In genomic region chr14:104691546-104692260, GRCh38 we compare ENCODE assay signal across 10 cellular contexts. TPM values are rescaled to one million over a fixed set of nuclear protein-coding genes. Genes with fewer than 3 reads are reported as not detected.
DNase-seq lines count a peak whose midpoint lies in the region; ATAC-seq, FAIRE-seq and TF ChIP-seq lines count a peak whose summit lies in the region.
"Had no signal": no experiment of that assay in that cellular context is flagged by ENCODE, and none has a peak within 500 bp of the region (broad histone marks: within the 10 kb centered on the region; RNA-seq: fewer than 3 reads in every experiment).

No MANE protein-coding gene starts in this region.

- no peak overlapping the region for H4K91ac ChIP-seq in H1 (replicated peaks; ENCODE audit: insufficient read length, low read length)

- H2AK5ac ChIP-seq in H1 (ENCODE audit: low read depth, low read length), result no peak overlapping the region

- 0 out of 2 replicates have a peak overlapping the region, but pooled peaks have one; percentile 29 for H2BK15ac ChIP-seq in H1 (ENCODE audit: low read length)

- no peak overlapping the region for H3K56ac ChIP-seq in H1 (replicated peaks; ENCODE audit: insufficient read length, low read depth, low read length)

- H3K14ac ChIP-seq in H1 (ENCODE audit: insufficient read length), result no peak overlapping the region

- no peak for TF ChIP-seq CTCF in DND-41 (IDR thresholded peaks at IDR 0.05; ENCODE audit: borderline replicate concordance, extremely low read depth, low read length, poor library complexity, severe bottlenecking)
- TF ChIP-seq CTCF in RWPE2 (IDR thresholded peaks at IDR 0.05; ENCODE audit: poor library complexity, severe bottlenecking), result no peak
- no peak for TF ChIP-seq CTCF in H1 (IDR thresholded peaks at IDR 0.05; ENCODE audit: control extremely low read depth in 1 of 3, insufficient read depth in 1 of 3, low read depth in 1 of 3, low read length in 3 of 3)
- TF ChIP-seq CTCF in gastrocnemius medialis (IDR thresholded peaks at IDR 0.05 in 4 of 5, conservative IDR thresholded peaks at IDR 0.05 in 1 of 5), result no peak

- H3K36me3 ChIP-seq in DND-41 (ENCODE audit: insufficient read depth, low read length), result peaks cover 34% of the 10 kb centered on the region
- H3K36me3 ChIP-seq in RWPE2 (ENCODE audit: low read depth), result peaks cover 51% of the 10 kb centered on the region
- peaks cover 0 to 4% (median 0%) of the 10 kb centered on the region in 4 experiments; a peak in 1 of 8 replicates for H3K36me3 ChIP-seq in H1 (ENCODE audit: control insufficient read depth in 2 of 4, insufficient read depth in 4 of 4, low read length in 3 of 4)
- no peaks in the 10 kb centered on the region for H3K36me3 ChIP-seq in gastrocnemius medialis

- H2BK5ac ChIP-seq in H1 (ENCODE audit: low read depth, low read length), result no peak overlapping the region; the same call in 1 of the 2 replicates

- H3K18ac ChIP-seq in H1 (ENCODE audit: extremely low read depth, low read length), result no peak overlapping the region

- no peak for TF ChIP-seq EP300 in H1 (IDR thresholded peaks at IDR 0.05; ENCODE audit: borderline replicate concordance in 1 of 2, low read depth in 2 of 2, low read length in 2 of 2)

- WGBS in H1 (ENCODE audit: extremely low coverage in 1 of 2, insufficient coverage in 1 of 2, insufficient read length in 1 of 2, insufficient replicate concordance in 2 of 2, low coverage in 1 of 2, low lambda C conversion rate in 2 of 2, missing lambda C conversion rate in 1 of 2), 2 experiments, result 91% methylated on average over 15 of the region's 19 CpGs; no CpG with 5 or more reads in 1 of the 2 experiments

- TF ChIP-seq POLR2A in H1 (IDR thresholded peaks at IDR 0.05; ENCODE audit: control extremely low read depth in 1 of 2, low read depth in 2 of 2, low read length in 2 of 2) (no peak), gastrocnemius medialis (IDR thresholded peaks at IDR 0.05) (no peak)

- H3K27me3 ChIP-seq in DND-41 (ENCODE audit: insufficient read depth, low read length, poor library complexity) (no peaks in the 10 kb centered on the region), RWPE2 (ENCODE audit: insufficient read depth, poor library complexity, severe bottlenecking) (no peaks in the 10 kb centered on the region), H1 (replicated peaks in 1 of 4; ENCODE audit: control insufficient read depth in 3 of 4, extremely low read depth in 1 of 4, insufficient read depth in 3 of 4, low read length in 3 of 4) (no peaks in the 10 kb centered on the region; a peak in 1 of 7 replicates), gastrocnemius medialis (no peaks in the 10 kb centered on the region)

- H3K4me1 ChIP-seq in DND-41 (ENCODE audit: insufficient read depth, low read length) (peaks cover 59% of the 10 kb centered on the region), RWPE2 (ENCODE audit: insufficient read depth, poor library complexity, severe bottlenecking) (peaks cover 49% of the 10 kb centered on the region), H1 (replicated peaks in 1 of 4; ENCODE audit: control insufficient read depth in 3 of 4, insufficient read depth in 4 of 4, low read length in 3 of 4) (peaks cover 0 to 47% (median 36%) of the 10 kb centered on the region in 4 experiments; a peak in 6 of 7 replicates), gastrocnemius medialis (peaks cover 29 to 41% of the 10 kb centered on the region in 2 donors)

- H4K20me1 ChIP-seq in DND-41 (ENCODE audit: insufficient read depth, low read length) (peaks cover 59% of the 10 kb centered on the region), H1 (replicated peaks in 1 of 2; ENCODE audit: control insufficient read depth in 1 of 2, insufficient read depth in 2 of 2, low read length in 2 of 2) (peaks cover 3 to 40% of the 10 kb centered on the region in 2 experiments)

- H3K23ac ChIP-seq in H1 (ENCODE audit: insufficient read length), result no peak overlapping the region

- H3K27ac ChIP-seq in DND-41 (ENCODE audit: low read length) (no peak overlapping the region), RWPE2 (ENCODE audit: poor library complexity, severe bottlenecking) (peak overlapping the region; percentile 65), H1 (ENCODE audit: low read depth, low read length) (no peak overlapping the region), gastrocnemius medialis (peak overlapping the region in 3 of 4 donors; percentile 3 to 34 (median 24))

- H3K4me3 ChIP-seq in DND-41 (ENCODE audit: low read depth in 1 of 2, low read length in 2 of 2) (peak overlapping the region in 1 of 2 experiments; percentile 95; a peak in 2 of 4 replicates), RWPE2 (ENCODE audit: severe bottlenecking) (no peak overlapping the region), H1 (ENCODE audit: extremely low read depth in 1 of 4, insufficient read depth in 2 of 4, low read depth in 3 of 4, low read length in 4 of 4) (no peak overlapping the region), gastrocnemius medialis (no peak overlapping the region)

- H2BK12ac ChIP-seq in H1 (ENCODE audit: low read depth, low read length), result no peak overlapping the region

- H2BK120ac ChIP-seq in H1 (replicated peaks; ENCODE audit: low read depth, low read length), result no peak overlapping the region

- no peak for FAIRE-seq in H1 (lab: Jason Lieb, UNC)

- TF ChIP-seq RAD21 in H1 (IDR thresholded peaks at IDR 0.05 in 1 of 2, conservative IDR thresholded peaks at IDR 0.05 in 1 of 2; ENCODE audit: low read depth in 2 of 2, low read length in 2 of 2), result no peak

- H2AFZ ChIP-seq in DND-41 (ENCODE audit: low read depth, low read length) (no peak overlapping the region), H1 (ENCODE audit: low read length) (no peak overlapping the region)

- H2BK20ac ChIP-seq in H1 (ENCODE audit: low read length), result no peak overlapping the region

- peaks cover 19% of the 10 kb centered on the region for H3K79me1 ChIP-seq in H1 (ENCODE audit: low read depth, low read length)

- H3K9me3 ChIP-seq in DND-41 (ENCODE audit: insufficient read depth, low read length, severe bottlenecking) (no peaks in the 10 kb centered on the region), RWPE2 (ENCODE audit: severe bottlenecking) (no peaks in the 10 kb centered on the region), H1 (ENCODE audit: insufficient read depth in 2 of 2, low read depth in 1 of 2, low read length in 1 of 2) (no peaks in the 10 kb centered on the region), gastrocnemius medialis (no peaks in the 10 kb centered on the region)
- H3K9me3 ChIP-seq: spleen had no signal

- H4K5ac ChIP-seq in H1 (ENCODE audit: insufficient read length, low read depth, low read length), result no peak overlapping the region

- POLR2A ChIA-PET in H1 (lab: Charles Lee; ENCODE audit: partially characterized antibody), result interaction anchor here (0.8 to 2.4 kb wide), 6 partner anchors 10 to 151 kb away, joined by 3 to 11 read pairs (median 3); no protein-coding TSS in a partner anchor

- DNase-seq in DND-41, result no peak
- DNase-seq in RWPE2 (ENCODE audit: low spot score), result no peak
- DNase-seq in H1 (ENCODE audit: low read depth in 1 of 2, low spot score in 2 of 2), result no peak
- no peak for DNase-seq in gastrocnemius medialis
- DNase-seq in nucleus accumbens (lab: John Stamatoyannopoulos, UW), result no peak
- no peak for DNase-seq in left lobe of liver (ENCODE audit: low spot score)
- DNase-seq: activated effector memory CD4-positive, alpha-beta T cell treated with Interleukin-2 at 50 U/mL for 16 hours; NCI-H2171 treated with DMSO at 0.1 percent for 48 hours; spleen had no signal

- peak overlapping the region; percentile 91 for H3K4me2 ChIP-seq in DND-41 (ENCODE audit: insufficient read depth, low read length)
- H3K4me2 ChIP-seq in H1 (ENCODE audit: insufficient read depth in 1 of 2, low read depth in 2 of 2, low read length in 2 of 2), result no peak overlapping the region; a peak in 1 of 4 replicates

- H3K23me2 ChIP-seq in H1 (ENCODE audit: low read depth, low read length), result peaks cover 8% of the 10 kb centered on the region; the same call in 1 of the 2 replicates

- ATAC-seq in DND-41 (ENCODE audit: insufficient read depth, low read depth), result no peak
- no peak for ATAC-seq in RWPE2 (ENCODE audit: low read depth)
- ATAC-seq in gastrocnemius medialis, result no peak
- no peak for ATAC-seq in HG03432 (IDR thresholded peaks at IDR 0.05; ENCODE audit: unreplicated experiment)
- ATAC-seq in left lobe of liver, result no peak

- peak overlapping the region; percentile 96; the same call in 1 of the 2 replicates for H3K9ac ChIP-seq in DND-41 (ENCODE audit: low read depth, low read length)
- H3K9ac ChIP-seq in H1 (replicated peaks in 1 of 4; ENCODE audit: extremely low read depth in 1 of 4, low read depth in 3 of 4, low read length in 3 of 4), result no peak overlapping the region

- peak overlapping the region; percentile 16 for H4K8ac ChIP-seq in H1 (ENCODE audit: extremely low read depth, insufficient read depth, low read length)

- intact Hi-C loops in gastrocnemius medialis (cut with DNase I; ENCODE audit: low total_unique reads), result no loop called here

- no peak overlapping the region for H3K4ac ChIP-seq in H1 (replicated peaks; ENCODE audit: insufficient read length, low read depth, low read length)

- in situ Hi-C loops in gastrocnemius medialis (cut with MboI; ENCODE audit: low sequenced_read_pairs in 4 of 4), result no loop called here

- H3K79me2 ChIP-seq in DND-41 (ENCODE audit: insufficient read depth, low read length) (peaks cover 72% of the 10 kb centered on the region), H1 (ENCODE audit: control insufficient read depth in 1 of 2, insufficient read depth in 2 of 2, low read length in 2 of 2) (peaks cover 0 to 31% of the 10 kb centered on the region in 2 experiments; a peak in 2 of 4 replicates)

- CTCF ChIA-PET in H1 (lab: Charles Lee; ENCODE audit: partially characterized antibody), result interaction anchor here (0.9 to 1.8 kb wide), 7 partner anchors 9 to 601 kb away, joined by 3 to 8 read pairs (median 3); partner anchors contain the start of gene ADSS1

RNA-seq across cellular contexts. Expression of gene INF2, which starts 2.3 kb away (rescaled TPM):
- 54.0 and 59.5 TPM in 2 replicates for total RNA-seq in H1 (2021; fragmentation: NEBNext Ultra II Directional; extraction: Animal tissue kit (Norgen Biotek cat#: 25700))
- 29.1 and 42.3 TPM in 2 replicates for polyA plus RNA-seq in H1 (2011; rRNA removed)
- polyA plus RNA-seq in H1 (2011; cell fraction: cytosol; rRNA removed), result 28.5 TPM
- polyA plus RNA-seq in H1 (2011; cell fraction: nucleus; rRNA removed), result 143 TPM
- 27.3 to 49.9 TPM (median 47.0 TPM) in 4 replicates for polyA plus RNA-seq in H1 (2012, experiment 1 of 2)
- polyA plus RNA-seq in H1 (2012, experiment 2 of 2), result 33.6 TPM
- 36.0 TPM for polyA plus RNA-seq in H1 (2013, experiment 1 of 2)
- 32.6 TPM for polyA plus RNA-seq in H1 (2013, experiment 2 of 2)
- 12.8 and 15.1 TPM in 2 replicates for polyA minus RNA-seq in H1 (2011; rRNA and poly(A)+ RNA removed)
- polyA minus RNA-seq in H1 (2011; cell fraction: cytosol; rRNA and poly(A)+ RNA removed), result 22.1 TPM
- 27.8 TPM for polyA minus RNA-seq in H1 (2011; cell fraction: nucleus; rRNA and poly(A)+ RNA removed)
- total RNA-seq in gastrocnemius medialis (10 to 100 TPM; 11.6 to 34.6 (median 19.7) TPM), left lobe of liver (63.1 TPM)

RNA-seq across cellular contexts. Expression of gene ADSS1, which starts 32.3 kb away (rescaled TPM):
- total RNA-seq in H1 (2021; fragmentation: NEBNext Ultra II Directional; extraction: Animal tissue kit (Norgen Biotek cat#: 25700)), result 7.9 and 8.9 TPM in 2 replicates
- polyA plus RNA-seq in H1 (2011; rRNA removed), result 7.1 and 9.4 TPM in 2 replicates
- 12.8 TPM for polyA plus RNA-seq in H1 (2011; cell fraction: cytosol; rRNA removed)
- polyA plus RNA-seq in H1 (2011; cell fraction: nucleus; rRNA removed), result 43.4 TPM
- polyA plus RNA-seq in H1 (2012, experiment 1 of 2), result 8.2 to 15.0 TPM (median 11.8 TPM) in 4 replicates
- polyA plus RNA-seq in H1 (2012, experiment 2 of 2), result 9.8 TPM
- 6.2 TPM for polyA plus RNA-seq in H1 (2013, experiment 1 of 2)
- 5.8 TPM for polyA plus RNA-seq in H1 (2013, experiment 2 of 2)
- 3.2 and 7.1 TPM in 2 replicates for polyA minus RNA-seq in H1 (2011; rRNA and poly(A)+ RNA removed)
- 2.6 TPM for polyA minus RNA-seq in H1 (2011; cell fraction: cytosol; rRNA and poly(A)+ RNA removed)
- 11.0 TPM for polyA minus RNA-seq in H1 (2011; cell fraction: nucleus; rRNA and poly(A)+ RNA removed)
- total RNA-seq in gastrocnemius medialis, result 100 to 1,000 TPM; 165 to 577 (median 232) TPM
- 51.9 TPM for total RNA-seq in left lobe of liver

Comparison
In these comparisons a context has a peak if more than half of its experiments do, and no peak if none do; other contexts are left out.
1. H3K27ac ChIP-seq: peak in RWPE2 (single experiment) and gastrocnemius medialis (3 of 4); none in DND-41 (single experiment) and H1 (single experiment).